Comparison of ENCODE assay signal across 12 cellular contexts in genomic region chr15:90075420-90076289, GRCh38. TPM values are rescaled to one million over a fixed set of nuclear protein-coding genes. Genes with fewer than 3 reads are reported as not detected.
DNase-seq lines count a peak whose midpoint lies in the region; FAIRE-seq and TF ChIP-seq lines count a peak whose summit lies in the region.
"Had no signal": no experiment of that assay in that cellular context is flagged by ENCODE, and none has a peak within 500 bp of the region (broad histone marks: within the 10 kb centered on the region; RNA-seq: fewer than 3 reads in every experiment).

No MANE protein-coding gene starts in this region.

- H3K4me1 ChIP-seq in BLaER1 (peaks cover 14% of the 10 kb centered on the region), HUES48 (ENCODE audit: control insufficient read depth, insufficient read depth, low read length) (peaks cover 11% of the 10 kb centered on the region)

- DNase-seq in bronchial epithelial cell (ENCODE audit: low read depth) (peak; percentile 97), mesothelial cell of epicardium (ENCODE audit: low spot score in 2 of 2, unreplicated experiment in 2 of 2) (no peak), GM19239 (ENCODE audit: insufficient read length, low spot score) (no peak), D721Med (ENCODE audit: insufficient read length, low spot score) (no peak), DMS153 treated with DMSO at 0.1 percent for 48 hours (lab: John Stamatoyannopoulos, UW; ENCODE audit: unreplicated experiment) (no peak), NCI-H69 (lab: John Stamatoyannopoulos, UW) (no peak)
- DNase-seq: naive B cell, NCI-H510A treated with DMSO at 0.1 percent for 48 hours had no signal

- H3K9me3 ChIP-seq in BLaER1 (no peaks in the 10 kb centered on the region), HUES48 (ENCODE audit: control insufficient read depth, insufficient read depth, low read length) (no peaks in the 10 kb centered on the region)

- H3K9ac ChIP-seq in BLaER1 = peak overlapping the region; percentile 8; the same call in 1 of the 2 replicates
- no peak overlapping the region for H3K9ac ChIP-seq in HUES48 (ENCODE audit: low read depth, low read length)

- H3K4me3 ChIP-seq in BLaER1 (no peak overlapping the region), HUES48 (ENCODE audit: low read depth, low read length) (no peak overlapping the region), bronchial epithelial cell (ENCODE audit: low read depth, low read length) (peak overlapping the region; percentile 3)

- TF ChIP-seq CTCF in bronchial epithelial cell (IDR thresholded peaks at IDR 0.05; ENCODE audit: insufficient read depth, low read length, severe bottlenecking) (no peak), mesothelial cell of epicardium (IDR thresholded peaks at IDR 0.05; ENCODE audit: unreplicated experiment) (no peak), D721Med (IDR thresholded peaks at IDR 0.05; ENCODE audit: insufficient read depth, missing control alignments) (no peak)

- H3K27ac ChIP-seq in BLaER1 (peak overlapping the region; percentile 44), HUES48 (ENCODE audit: low read depth, low read length) (peak overlapping the region; percentile 87)

- no peak overlapping the region for H3K4me3 Mint-ChIP-seq in mesothelial cell of epicardium
- H3K4me3 Mint-ChIP-seq: naive B cell had no signal

- peaks cover 8% of the 10 kb centered on the region for H3K4me1 Mint-ChIP-seq in mesothelial cell of epicardium

- H3K9me3 Mint-ChIP-seq in mesothelial cell of epicardium = no peaks in the 10 kb centered on the region
- H3K9me3 Mint-ChIP-seq: naive B cell had no signal

- H3K36me3 Mint-ChIP-seq in mesothelial cell of epicardium = peaks cover 13% of the 10 kb centered on the region

- FAIRE-seq in bronchial epithelial cell (lab: Jason Lieb, UNC) (no peak), GM19239 (lab: Jason Lieb, UNC) (no peak), D721Med (lab: Jason Lieb, UNC) (no peak)
- FAIRE-seq: H54, TTC549 had no signal

- H4K20me1 ChIP-seq in BLaER1 = peaks cover 17% of the 10 kb centered on the region; the same call in 1 of the 2 replicates

- H3K27me3 Mint-ChIP-seq in mesothelial cell of epicardium (ENCODE audit: low read depth) = no peaks in the 10 kb centered on the region
- H3K27me3 Mint-ChIP-seq: naive B cell had no signal

- no peak overlapping the region for H3K4me2 ChIP-seq in BLaER1

- H3K27me3 ChIP-seq in BLaER1 = no peaks in the 10 kb centered on the region
- no peaks in the 10 kb centered on the region for H3K27me3 ChIP-seq in HUES48 (ENCODE audit: control insufficient read depth, insufficient read depth, low read length)
- no peaks in the 10 kb centered on the region for H3K27me3 ChIP-seq in bronchial epithelial cell (ENCODE audit: control insufficient read depth, insufficient read depth, low read length)

- H3K27ac Mint-ChIP-seq in mesothelial cell of epicardium = peak overlapping the region; percentile 80

- H3K36me3 ChIP-seq in BLaER1 (peaks cover 85% of the 10 kb centered on the region), HUES48 (ENCODE audit: control insufficient read depth, insufficient read depth, low read length) (peaks cover 20% of the 10 kb centered on the region), bronchial epithelial cell (ENCODE audit: control insufficient read depth, insufficient read depth, low read length) (peaks cover 18% of the 10 kb centered on the region)

RNA-seq across cellular contexts. Expression of gene IDH2, which starts 26.6 kb away (rescaled TPM):
- 29.5 and 59.0 TPM in 2 replicates for total RNA-seq in bronchial epithelial cell
- total RNA-seq in mesothelial cell of epicardium = 126 to 132 TPM (median 127 TPM) in 3 replicates
